Comparison of ENCODE assay signal across 15 cellular contexts in the genomic region with DNA sequence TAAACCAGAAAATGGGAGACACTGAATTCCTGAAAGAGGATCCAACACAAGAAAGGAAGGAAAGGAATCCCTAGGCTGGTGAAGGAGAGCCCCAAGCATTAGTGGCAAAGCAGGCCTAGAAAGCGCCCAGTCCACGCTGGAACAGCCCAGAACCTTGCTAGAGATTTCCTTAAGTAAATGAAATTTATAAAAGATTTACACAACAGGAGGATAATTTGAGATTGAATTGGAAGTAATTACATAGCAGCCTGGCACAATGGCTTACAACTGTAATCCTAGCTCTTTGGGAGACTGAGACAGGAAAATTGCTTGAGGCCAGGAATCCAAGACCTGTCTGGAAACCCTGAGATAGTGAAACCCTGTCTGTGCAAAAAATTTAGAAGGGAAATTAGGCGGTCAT. TPM values are rescaled to one million over a fixed set of nuclear protein-coding genes. Genes with fewer than 3 reads are reported as not detected.
DNase-seq lines count a peak whose midpoint lies in the region; ATAC-seq, FAIRE-seq and TF ChIP-seq lines count a peak whose summit lies in the region.
"Had no signal": no experiment of that assay in that cellular context is flagged by ENCODE, and none has a peak within 500 bp of the region (broad histone marks: within the 10 kb centered on the region; RNA-seq: fewer than 3 reads in every experiment).

No MANE protein-coding gene starts in this region.

- H3K4me1 ChIP-seq in H9 (ENCODE audit: insufficient read depth, low read length) (no peaks in the 10 kb centered on the region), HAP-1 (peaks cover 12% of the 10 kb centered on the region), trophoblast cell (ENCODE audit: control insufficient read depth in 1 of 2, insufficient read depth in 2 of 2, low read length in 2 of 2) (peaks cover 0 to 2% of the 10 kb centered on the region in 2 experiments), HepG2 (ENCODE audit: insufficient read depth, low read length) (peaks cover 11% of the 10 kb centered on the region; the same call in 1 of the 2 replicates)
- H3K4me1 ChIP-seq: A549 had no signal

- H3K27me3 ChIP-seq in H9 (ENCODE audit: insufficient read depth, low read length) (no peaks in the 10 kb centered on the region), HAP-1 (ENCODE audit: low read depth) (no peaks in the 10 kb centered on the region), trophoblast cell (ENCODE audit: insufficient read depth, low read length) (no peaks in the 10 kb centered on the region), dorsolateral prefrontal cortex (no peaks in the 10 kb centered on the region), HepG2 (ENCODE audit: control insufficient read depth in 1 of 2, insufficient read depth in 2 of 2, low read length in 2 of 2) (no peaks in the 10 kb centered on the region)
- H3K27me3 ChIP-seq: BE2C had no signal

- TF ChIP-seq EP300 in HepG2 (IDR thresholded peaks at IDR 0.05; ENCODE audit: low read depth in 2 of 2, low read length in 2 of 2) (no peak), HepG2 (CRISPR knock-in tag; IDR thresholded peaks at IDR 0.05; ENCODE audit: borderline replicate concordance) (no peak)

- H4K5ac ChIP-seq in H9 (ENCODE audit: insufficient read length, low read depth, low read length) = no peak overlapping the region

- H3K9me3 Mint-ChIP-seq in H9 = no peaks in the 10 kb centered on the region
- H3K9me3 Mint-ChIP-seq: CD4-positive, alpha-beta memory T cell had no signal

- intact Hi-C loops in dorsolateral prefrontal cortex (cut with DNase I) = no loop called here
- intact Hi-C loops in HepG2 (cut with micrococcal nuclease; ENCODE audit: unreplicated experiment) = no loop called here

- H3K14ac ChIP-seq in H9 (ENCODE audit: insufficient read depth, low read length) (no peak overlapping the region), trophoblast cell (ENCODE audit: low read length) (no peak overlapping the region)

- H3K79me1 ChIP-seq in H9 (ENCODE audit: insufficient read depth, low read depth, low read length, poor library complexity, severe bottlenecking) (no peaks in the 10 kb centered on the region), trophoblast cell (ENCODE audit: low read length) (no peaks in the 10 kb centered on the region)

- H2AFZ ChIP-seq in H9 (ENCODE audit: low read length) (no peak overlapping the region), trophoblast cell (ENCODE audit: insufficient read depth, low read length, poor library complexity) (no peak overlapping the region), HepG2 (ENCODE audit: low read length) (no peak overlapping the region)
- H2AFZ ChIP-seq: GM23248 had no signal

- H3K4me2 ChIP-seq in H9 (ENCODE audit: insufficient read depth, insufficient read length, low read length) (no peak overlapping the region), trophoblast cell (ENCODE audit: low read length) (no peak overlapping the region), HepG2 (ENCODE audit: low read depth, low read length) (no peak overlapping the region)
- H3K4me2 ChIP-seq: A549 had no signal

- CTCF ChIA-PET in HepG2 (lab: Yijun Ruan, JAX; ENCODE audit: low intra/inter-chr PET ratio, low total read pairs) = no interaction called here

- TF ChIP-seq POLR2A in HepG2 (IDR thresholded peaks at IDR 0.05; ENCODE audit: insufficient read depth in 1 of 2, low read depth in 2 of 2, low read length in 2 of 2) = no peak

- no peak overlapping the region for H2BK5ac ChIP-seq in H9 (ENCODE audit: insufficient read length, low read length)
- no peak overlapping the region for H2BK5ac ChIP-seq in trophoblast cell (ENCODE audit: low read depth, low read length, poor library complexity)

- POLR2A ChIA-PET in HepG2 (lab: Yijun Ruan, JAX) = no interaction called here

- BruUV-seq in HepG2 (replicated peaks; lab: Mats Ljungman, UMichigan) = no TSS peak

- H3K23ac ChIP-seq in H9 (ENCODE audit: insufficient read length, low read depth, low read length) (no peak overlapping the region), trophoblast cell (ENCODE audit: low read length) (no peak overlapping the region)

- no peak for TF ChIP-seq RAD21 in HepG2 (CRISPR knock-in tag; IDR thresholded peaks at IDR 0.05)

- peaks cover 2 to 65% (median 42%) of the 10 kb centered on the region in 3 experiments; a peak in 6 of 7 replicates for H3K36me3 Mint-ChIP-seq in H9 (ENCODE audit: insufficient read depth in 1 of 3, low read depth in 3 of 3)

- no peak overlapping the region for H3K18ac ChIP-seq in H9 (ENCODE audit: insufficient read length, low read depth, low read length)
- H3K18ac ChIP-seq in trophoblast cell (ENCODE audit: low read length) = no peak overlapping the region

- no peak overlapping the region for H2BK15ac ChIP-seq in H9 (ENCODE audit: low read depth, low read length)

- H2BK20ac ChIP-seq in H9 (ENCODE audit: low read depth, low read length, poor library complexity, severe bottlenecking) = no peak overlapping the region

- peaks cover 6% of the 10 kb centered on the region for H3K36me3 ChIP-seq in HAP-1 (replicated peaks)
- H3K36me3 ChIP-seq in trophoblast cell (ENCODE audit: control insufficient read depth in 1 of 2, insufficient read depth in 2 of 2, low read length in 2 of 2) = peaks cover 6 to 25% of the 10 kb centered on the region in 2 experiments
- H3K36me3 ChIP-seq in HepG2 (replicated peaks in 1 of 2; ENCODE audit: control insufficient read depth in 1 of 2, insufficient read depth in 2 of 2, low read length in 2 of 2) = peaks cover 20 to 56% of the 10 kb centered on the region in 2 experiments

- H2BK12ac ChIP-seq in H9 (ENCODE audit: insufficient read length, low read depth, low read length) (no peak overlapping the region), trophoblast cell (ENCODE audit: low read length) (no peak overlapping the region)

- in situ Hi-C loops in HAP-1 (cut with MboI; ENCODE audit: low sequenced_read_pairs) (no loop called here), HepG2 (cut with HindIII; ENCODE audit: extremely low pct_ligation_motif_present, low pct_unique_long_range_greater_than_20kb) (no loop called here)

- DNase-seq in H9 (peak; percentile 1), HAP-1 (ENCODE audit: low spot score in 2 of 2) (peak; percentile 52 to 78), trophoblast cell (no peak), dorsolateral prefrontal cortex (no peak), HepG2 (ENCODE audit: low spot score) (no peak)
- DNase-seq: BE2C; CD4-positive, alpha-beta memory T cell; DMS79; GM23248 had no signal

- WGBS in H9 (ENCODE audit: extremely low coverage, insufficient read length, low lambda C conversion rate) = no CpG with 5 or more reads among the region's 3 CpGs
- no CpG with 5 or more reads among the region's 3 CpGs for WGBS in trophoblast cell (ENCODE audit: extremely low coverage, insufficient coverage, insufficient read length)
- WGBS in HepG2 (ENCODE audit: low lambda C conversion rate) = 97% methylated on average over 3 of the region's 3 CpGs

- no peak overlapping the region for H4K8ac ChIP-seq in H9 (replicated peaks; ENCODE audit: insufficient read length, low read depth, low read length)
- no peak overlapping the region for H4K8ac ChIP-seq in trophoblast cell (ENCODE audit: low read depth, low read length)

- ATAC-seq in HepG2 = no peak
- ATAC-seq: A549 had no signal

- no peak for TF ChIP-seq CTCF in H9 (conservative IDR thresholded peaks at IDR 0.05)
- TF ChIP-seq CTCF in VCaP (conservative IDR thresholded peaks at IDR 0.05) = no peak
- TF ChIP-seq CTCF in dorsolateral prefrontal cortex (IDR thresholded peaks at IDR 0.05 in 54 of 56, conservative IDR thresholded peaks at IDR 0.05 in 2 of 56; ENCODE audit: low read depth in 1 of 56, partially characterized antibody in 56 of 56) = no peak
- TF ChIP-seq CTCF in HepG2 (CRISPR knock-in tag; IDR thresholded peaks at IDR 0.05) = no peak

- H3K23me2 ChIP-seq in H9 (ENCODE audit: insufficient read length, low read depth, low read length, poor library complexity, severe bottlenecking) = no peaks in the 10 kb centered on the region

- H3K9me3 ChIP-seq in H9 (ENCODE audit: control insufficient read depth, low read depth, low read length) (no peaks in the 10 kb centered on the region), HAP-1 (no peaks in the 10 kb centered on the region), trophoblast cell (ENCODE audit: insufficient read depth, low read depth, low read length) (no peaks in the 10 kb centered on the region), HepG2 (ENCODE audit: low read length) (no peaks in the 10 kb centered on the region)
- H3K9me3 ChIP-seq: A549, BE2C had no signal

- H3K27me3 Mint-ChIP-seq in H9 (ENCODE audit: low read depth) = no peaks in the 10 kb centered on the region
- H3K27me3 Mint-ChIP-seq: CD4-positive, alpha-beta memory T cell had no signal

- H3K4ac ChIP-seq in H9 (ENCODE audit: low read depth, low read length) (no peak overlapping the region), trophoblast cell (ENCODE audit: low read depth, low read length) (no peak overlapping the region)

- no peak overlapping the region for H4K12ac ChIP-seq in trophoblast cell (ENCODE audit: low read depth, low read length)

- H3K9ac ChIP-seq in H9 (ENCODE audit: extremely low read depth, insufficient read length, low read length) (no peak overlapping the region), trophoblast cell (ENCODE audit: low read length) (no peak overlapping the region), HepG2 (ENCODE audit: insufficient read depth, low read depth, low read length) (no peak overlapping the region)
- H3K9ac ChIP-seq: GM23248 had no signal

- H2BK120ac ChIP-seq in H9 (ENCODE audit: low read depth, low read length, poor library complexity, severe bottlenecking) (no peak overlapping the region), trophoblast cell (ENCODE audit: insufficient read depth, low read length, poor library complexity) (no peak overlapping the region)

- H3K4me3 ChIP-seq in HAP-1 (no peak overlapping the region), trophoblast cell (ENCODE audit: low read depth, low read length) (no peak overlapping the region), dorsolateral prefrontal cortex (no peak overlapping the region), HepG2 (replicated peaks in 1 of 3; ENCODE audit: insufficient read depth in 1 of 3, low read depth in 2 of 3, low read length in 3 of 3) (no peak overlapping the region)
- H3K4me3 ChIP-seq: A549, GM23248 had no signal

- H3T11ph ChIP-seq in H9 (ENCODE audit: low read length) = no peak overlapping the region

- H4K91ac ChIP-seq in H9 (ENCODE audit: insufficient read length, low read depth, low read length) = no peak overlapping the region
- H4K91ac ChIP-seq in trophoblast cell (ENCODE audit: low read depth, low read length) = no peak overlapping the region

- no peak overlapping the region for H3K4me3 Mint-ChIP-seq in H9
- H3K4me3 Mint-ChIP-seq: CD4-positive, alpha-beta memory T cell had no signal

- H3K27ac Mint-ChIP-seq in H9 = peak overlapping the region in 1 of 3 experiments; percentile 42; a peak in 1 of 7 replicates

- H4K20me1 ChIP-seq in H9 (ENCODE audit: control insufficient read depth, insufficient read depth, insufficient read length) (no peaks in the 10 kb centered on the region), HepG2 (ENCODE audit: insufficient read depth, low read length) (no peaks in the 10 kb centered on the region)

- no peak for FAIRE-seq in HepG2 (lab: Jason Lieb, UNC)
- FAIRE-seq: A549, GM12891, H54 had no signal

- no peaks in the 10 kb centered on the region for H3K4me1 Mint-ChIP-seq in H9

- H3K79me2 ChIP-seq in H9 (ENCODE audit: insufficient read depth, low read length) (no peaks in the 10 kb centered on the region), trophoblast cell (ENCODE audit: control insufficient read depth, insufficient read depth, low read length, poor library complexity) (no peaks in the 10 kb centered on the region), HepG2 (ENCODE audit: insufficient read depth, low read length) (no peaks in the 10 kb centered on the region)

- no peak overlapping the region for H2AK5ac ChIP-seq in H9 (ENCODE audit: insufficient read length, low read length)
- no peak overlapping the region for H2AK5ac ChIP-seq in trophoblast cell (ENCODE audit: low read length)

- no peak overlapping the region for H3K56ac ChIP-seq in H9 (ENCODE audit: insufficient read length, low read depth, low read length)

- H3K27ac ChIP-seq in H9 (ENCODE audit: insufficient read length, low read depth, low read length) (no peak overlapping the region), VCaP (peak overlapping the region; percentile 22), trophoblast cell (ENCODE audit: low read depth, low read length) (peak overlapping the region; percentile 30), dorsolateral prefrontal cortex (no peak overlapping the region), HepG2 (ENCODE audit: extremely low read length, insufficient read depth, low read length) (no peak overlapping the region)
- H3K27ac ChIP-seq: A549, C4-2B, GM23248 had no signal

RNA-seq across cellular contexts. Expression of gene C20orf144, which starts 26.8 kb away (rescaled TPM):
- 0.24 and 0.26 TPM in 2 replicates for total RNA-seq in H9 (2021)
- 0.04 and 0.10 TPM in 2 replicates for polyA plus RNA-seq in trophoblast cell (2013)
- under 1 TPM in 34 of 120 experiments, not detected in 86; 0.19 to 0.98 (median 0.29) TPM for total RNA-seq in dorsolateral prefrontal cortex
- 0.09 and 0.14 TPM in 2 replicates for total RNA-seq in HepG2 (2016; rRNA removed; fragmentation: Illumina TruSeq; extraction: Trizol)
- total RNA-seq in HepG2 (2016; cell fraction: cytosol; rRNA removed; fragmentation: Illumina TruSeq; extraction: Trizol; ENCODE audit: low read depth) = 0.30 and 0.35 TPM in 2 replicates
- total RNA-seq in HepG2 (2016; cell fraction: insoluble cytoplasmic fraction; rRNA removed; fragmentation: Illumina TruSeq; extraction: Trizol) = 0.11 TPM in 1 of 2 replicates, not detected in the other
- 0.37 and 0.38 TPM in 2 replicates for total RNA-seq in HepG2 (2016; cell fraction: membrane; rRNA removed; fragmentation: Illumina TruSeq; extraction: Trizol)
- total RNA-seq in HepG2 (2016; cell fraction: nucleus; rRNA removed; fragmentation: Illumina TruSeq; extraction: Trizol) = 0.31 and 0.37 TPM in 2 replicates
- polyA plus RNA-seq in HepG2 (2011; rRNA removed) = 0.16 TPM in 2 replicates
- polyA plus RNA-seq in HepG2 (2011; cell fraction: cytosol; rRNA removed) = 0.17 and 0.29 TPM in 2 replicates
- polyA plus RNA-seq in HepG2 (2011; cell fraction: nucleus; rRNA removed) = 0.18 and 0.24 TPM in 2 replicates
- polyA plus RNA-seq in HepG2 (2012) = 0.21 and 0.32 TPM in 2 replicates
- polyA plus RNA-seq in HepG2 (2016; cell fraction: cytosol; fragmentation: Illumina TruSeq; extraction: Trizol; ENCODE audit: low read depth) = 0.12 and 0.15 TPM in 2 replicates
- polyA plus RNA-seq in HepG2 (2016; cell fraction: insoluble cytoplasmic fraction; fragmentation: Illumina TruSeq; extraction: Trizol; ENCODE audit: low read depth) = 0.20 and 0.21 TPM in 2 replicates
- 0.27 and 0.39 TPM in 2 replicates for polyA plus RNA-seq in HepG2 (2016; cell fraction: membrane; fragmentation: Illumina TruSeq; extraction: Trizol; ENCODE audit: low read depth)
- polyA plus RNA-seq in HepG2 (2016; cell fraction: nucleus; fragmentation: Illumina TruSeq; extraction: Trizol; ENCODE audit: insufficient read depth, low read depth) = not detected in 2 replicates
- 0.58 TPM in 1 of 2 replicates, not detected in the other for polyA minus RNA-seq in HepG2 (2011; rRNA and poly(A)+ RNA removed; ENCODE audit: low replicate concordance)
- not detected in 2 replicates for polyA minus RNA-seq in HepG2 (2011; cell fraction: cytosol; rRNA and poly(A)+ RNA removed)
- 0.26 TPM in 1 of 2 replicates, not detected in the other for polyA minus RNA-seq in HepG2 (2011; cell fraction: nucleus; rRNA and poly(A)+ RNA removed)
- total RNA-seq: GM23248 had no signal
- polyA plus RNA-seq: CD4-positive, alpha-beta memory T cell had no signal

RNA-seq across cellular contexts. Expression of gene ACTL10, which starts 31.4 kb away (rescaled TPM):
- total RNA-seq in H9 (2021) (0.46 and 0.55 TPM in 2 replicates), dorsolateral prefrontal cortex (1 to 10 TPM in 1 of 120 experiments, under 1 TPM in 82, not detected in 37; 0.20 to 1.3 (median 0.39) TPM), HepG2 (2016; rRNA removed; fragmentation: Illumina TruSeq; extraction: Trizol) (not detected in 2 replicates)
- 0.01 TPM in 1 of 2 replicates, not detected in the other for polyA plus RNA-seq in trophoblast cell (2013)
- total RNA-seq in HepG2 (2016; cell fraction: cytosol; rRNA removed; fragmentation: Illumina TruSeq; extraction: Trizol; ENCODE audit: low read depth) = not detected in 2 replicates
- total RNA-seq in HepG2 (2016; cell fraction: insoluble cytoplasmic fraction; rRNA removed; fragmentation: Illumina TruSeq; extraction: Trizol) = not detected in 2 replicates
- total RNA-seq in HepG2 (2016; cell fraction: membrane; rRNA removed; fragmentation: Illumina TruSeq; extraction: Trizol) = not detected in 2 replicates
- not detected in 2 replicates for total RNA-seq in HepG2 (2016; cell fraction: nucleus; rRNA removed; fragmentation: Illumina TruSeq; extraction: Trizol)
- not detected in 2 replicates for polyA plus RNA-seq in HepG2 (2011; rRNA removed)
- not detected in 2 replicates for polyA plus RNA-seq in HepG2 (2011; cell fraction: cytosol; rRNA removed)
- polyA plus RNA-seq in HepG2 (2011; cell fraction: nucleus; rRNA removed) = not detected in 2 replicates
- polyA plus RNA-seq in HepG2 (2012) = 0.11 and 0.12 TPM in 2 replicates
- polyA plus RNA-seq in HepG2 (2016; cell fraction: cytosol; fragmentation: Illumina TruSeq; extraction: Trizol; ENCODE audit: low read depth) = not detected in 2 replicates
- not detected in 2 replicates for polyA plus RNA-seq in HepG2 (2016; cell fraction: insoluble cytoplasmic fraction; fragmentation: Illumina TruSeq; extraction: Trizol; ENCODE audit: low read depth)
- polyA plus RNA-seq in HepG2 (2016; cell fraction: membrane; fragmentation: Illumina TruSeq; extraction: Trizol; ENCODE audit: low read depth) = not detected in 2 replicates
- polyA plus RNA-seq in HepG2 (2016; cell fraction: nucleus; fragmentation: Illumina TruSeq; extraction: Trizol; ENCODE audit: insufficient read depth, low read depth) = not detected in 2 replicates
- 0.12 and 3.5 TPM in 2 replicates for polyA minus RNA-seq in HepG2 (2011; rRNA and poly(A)+ RNA removed; ENCODE audit: low replicate concordance)
- not detected in 2 replicates for polyA minus RNA-seq in HepG2 (2011; cell fraction: cytosol; rRNA and poly(A)+ RNA removed)
- not detected in 2 replicates for polyA minus RNA-seq in HepG2 (2011; cell fraction: nucleus; rRNA and poly(A)+ RNA removed)
- total RNA-seq: G401 had no signal
- polyA plus RNA-seq: A549 had no signal

RNA-seq across cellular contexts. Expression of gene NECAB3, which starts 38.9 kb away (rescaled TPM):
- total RNA-seq in H9 (2021) = 51.5 and 57.7 TPM in 2 replicates
- polyA plus RNA-seq in trophoblast cell (2013) = 15.3 and 17.0 TPM in 2 replicates
- total RNA-seq in dorsolateral prefrontal cortex = 100 to 1,000 TPM in 2 of 120 experiments, 10 to 100 TPM in 118; 40.0 to 107 (median 69.5) TPM
- 26.4 and 61.5 TPM in 2 replicates for total RNA-seq in HepG2 (2016; rRNA removed; fragmentation: Illumina TruSeq; extraction: Trizol)
- total RNA-seq in HepG2 (2016; cell fraction: cytosol; rRNA removed; fragmentation: Illumina TruSeq; extraction: Trizol; ENCODE audit: low read depth) = 43.9 and 46.0 TPM in 2 replicates
- 23.2 and 62.1 TPM in 2 replicates for total RNA-seq in HepG2 (2016; cell fraction: insoluble cytoplasmic fraction; rRNA removed; fragmentation: Illumina TruSeq; extraction: Trizol)
- 62.7 and 67.8 TPM in 2 replicates for total RNA-seq in HepG2 (2016; cell fraction: membrane; rRNA removed; fragmentation: Illumina TruSeq; extraction: Trizol)
- 71.4 and 86.1 TPM in 2 replicates for total RNA-seq in HepG2 (2016; cell fraction: nucleus; rRNA removed; fragmentation: Illumina TruSeq; extraction: Trizol)
- polyA plus RNA-seq in HepG2 (2011; rRNA removed) = 65.5 and 81.8 TPM in 2 replicates
- 30.3 and 70.4 TPM in 2 replicates for polyA plus RNA-seq in HepG2 (2011; cell fraction: cytosol; rRNA removed)
- 585 and 688 TPM in 2 replicates for polyA plus RNA-seq in HepG2 (2011; cell fraction: nucleus; rRNA removed)
- polyA plus RNA-seq in HepG2 (2012) = 32.0 and 41.2 TPM in 2 replicates
- 18.6 and 21.1 TPM in 2 replicates for polyA plus RNA-seq in HepG2 (2016; cell fraction: cytosol; fragmentation: Illumina TruSeq; extraction: Trizol; ENCODE audit: low read depth)
- polyA plus RNA-seq in HepG2 (2016; cell fraction: insoluble cytoplasmic fraction; fragmentation: Illumina TruSeq; extraction: Trizol; ENCODE audit: low read depth) = 21.8 and 29.6 TPM in 2 replicates
- 29.2 TPM in 2 replicates for polyA plus RNA-seq in HepG2 (2016; cell fraction: membrane; fragmentation: Illumina TruSeq; extraction: Trizol; ENCODE audit: low read depth)
- polyA plus RNA-seq in HepG2 (2016; cell fraction: nucleus; fragmentation: Illumina TruSeq; extraction: Trizol; ENCODE audit: insufficient read depth, low read depth) = 161 and 163 TPM in 2 replicates
- polyA minus RNA-seq in HepG2 (2011; rRNA and poly(A)+ RNA removed; ENCODE audit: low replicate concordance) = 148 and 154 TPM in 2 replicates
- 27.1 and 33.2 TPM in 2 replicates for polyA minus RNA-seq in HepG2 (2011; cell fraction: cytosol; rRNA and poly(A)+ RNA removed)
- polyA minus RNA-seq in HepG2 (2011; cell fraction: nucleus; rRNA and poly(A)+ RNA removed) = 103 and 112 TPM in 2 replicates

RNA-seq across cellular contexts. Expression of gene E2F1, which starts 50.8 kb away (rescaled TPM):
- total RNA-seq in H9 (2021) (57.9 and 58.7 TPM in 2 replicates), dorsolateral prefrontal cortex (10 to 100 TPM in 17 of 120 experiments, 1 to 10 TPM in 103; 5.2 to 12.7 (median 8.2) TPM), HepG2 (2016; rRNA removed; fragmentation: Illumina TruSeq; extraction: Trizol) (25.3 and 39.4 TPM in 2 replicates)
- polyA plus RNA-seq in trophoblast cell (2013) = 7.1 TPM in 2 replicates
- 23.5 and 26.5 TPM in 2 replicates for total RNA-seq in HepG2 (2016; cell fraction: cytosol; rRNA removed; fragmentation: Illumina TruSeq; extraction: Trizol; ENCODE audit: low read depth)
- total RNA-seq in HepG2 (2016; cell fraction: insoluble cytoplasmic fraction; rRNA removed; fragmentation: Illumina TruSeq; extraction: Trizol) = 22.9 and 41.6 TPM in 2 replicates
- 49.7 and 51.9 TPM in 2 replicates for total RNA-seq in HepG2 (2016; cell fraction: membrane; rRNA removed; fragmentation: Illumina TruSeq; extraction: Trizol)
- 29.5 and 34.7 TPM in 2 replicates for total RNA-seq in HepG2 (2016; cell fraction: nucleus; rRNA removed; fragmentation: Illumina TruSeq; extraction: Trizol)
- 22.5 and 25.5 TPM in 2 replicates for polyA plus RNA-seq in HepG2 (2011; rRNA removed)
- 14.5 and 25.4 TPM in 2 replicates for polyA plus RNA-seq in HepG2 (2011; cell fraction: cytosol; rRNA removed)
- 50.7 and 66.4 TPM in 2 replicates for polyA plus RNA-seq in HepG2 (2011; cell fraction: nucleus; rRNA removed)
- 14.4 and 23.5 TPM in 2 replicates for polyA plus RNA-seq in HepG2 (2012)
- polyA plus RNA-seq in HepG2 (2016; cell fraction: cytosol; fragmentation: Illumina TruSeq; extraction: Trizol; ENCODE audit: low read depth) = 39.6 and 41.6 TPM in 2 replicates
- polyA plus RNA-seq in HepG2 (2016; cell fraction: insoluble cytoplasmic fraction; fragmentation: Illumina TruSeq; extraction: Trizol; ENCODE audit: low read depth) = 32.3 and 37.3 TPM in 2 replicates
- polyA plus RNA-seq in HepG2 (2016; cell fraction: membrane; fragmentation: Illumina TruSeq; extraction: Trizol; ENCODE audit: low read depth) = 56.5 and 59.4 TPM in 2 replicates
- 97.6 and 106 TPM in 2 replicates for polyA plus RNA-seq in HepG2 (2016; cell fraction: nucleus; fragmentation: Illumina TruSeq; extraction: Trizol; ENCODE audit: insufficient read depth, low read depth)
- 35.0 and 64.5 TPM in 2 replicates for polyA minus RNA-seq in HepG2 (2011; rRNA and poly(A)+ RNA removed; ENCODE audit: low replicate concordance)
- polyA minus RNA-seq in HepG2 (2011; cell fraction: cytosol; rRNA and poly(A)+ RNA removed) = 7.4 and 10.7 TPM in 2 replicates
- polyA minus RNA-seq in HepG2 (2011; cell fraction: nucleus; rRNA and poly(A)+ RNA removed) = 8.0 and 10.6 TPM in 2 replicates

Comparison
In these comparisons a context has a peak if more than half of its experiments do, and no peak if none do; other contexts are left out.
1. DNase-seq: peak in H9 (single experiment) and HAP-1 (2 of 2); none in trophoblast cell (0 of 2), dorsolateral prefrontal cortex (0 of 10) and HepG2 (single experiment).
2. H3K27ac ChIP-seq: peak in VCaP (single experiment) and trophoblast cell (single experiment); none in H9 (single experiment), dorsolateral prefrontal cortex (0 of 59) and HepG2 (single experiment).